Comparison of ENCODE assay signal across 1 cellular context in the genomic region with DNA sequence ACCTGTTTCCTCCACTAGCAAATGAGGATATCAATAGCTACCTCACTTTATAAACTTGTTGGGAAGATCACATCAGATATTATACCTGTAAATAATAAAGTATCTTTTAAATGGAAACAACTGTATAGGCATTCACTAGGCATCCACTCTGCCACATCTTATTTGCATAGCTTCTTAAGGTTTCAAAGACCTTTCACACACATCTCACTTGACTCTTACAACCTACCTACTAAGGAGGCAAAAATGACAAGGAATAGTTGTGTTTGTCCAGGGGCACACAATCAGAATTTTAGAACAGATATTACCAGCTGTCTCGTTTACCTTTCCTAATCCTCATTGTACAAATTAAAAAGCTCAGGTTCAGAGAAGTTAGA.
TF ChIP-seq lines count a peak whose summit lies in the region.

No MANE protein-coding gene starts in this region.

TF ChIP-seq in K562, 482 proteins besides CTCF, POLR2A, EP300 and RAD21 (continued from another document):
- TF ChIP-seq, protein P1, sequence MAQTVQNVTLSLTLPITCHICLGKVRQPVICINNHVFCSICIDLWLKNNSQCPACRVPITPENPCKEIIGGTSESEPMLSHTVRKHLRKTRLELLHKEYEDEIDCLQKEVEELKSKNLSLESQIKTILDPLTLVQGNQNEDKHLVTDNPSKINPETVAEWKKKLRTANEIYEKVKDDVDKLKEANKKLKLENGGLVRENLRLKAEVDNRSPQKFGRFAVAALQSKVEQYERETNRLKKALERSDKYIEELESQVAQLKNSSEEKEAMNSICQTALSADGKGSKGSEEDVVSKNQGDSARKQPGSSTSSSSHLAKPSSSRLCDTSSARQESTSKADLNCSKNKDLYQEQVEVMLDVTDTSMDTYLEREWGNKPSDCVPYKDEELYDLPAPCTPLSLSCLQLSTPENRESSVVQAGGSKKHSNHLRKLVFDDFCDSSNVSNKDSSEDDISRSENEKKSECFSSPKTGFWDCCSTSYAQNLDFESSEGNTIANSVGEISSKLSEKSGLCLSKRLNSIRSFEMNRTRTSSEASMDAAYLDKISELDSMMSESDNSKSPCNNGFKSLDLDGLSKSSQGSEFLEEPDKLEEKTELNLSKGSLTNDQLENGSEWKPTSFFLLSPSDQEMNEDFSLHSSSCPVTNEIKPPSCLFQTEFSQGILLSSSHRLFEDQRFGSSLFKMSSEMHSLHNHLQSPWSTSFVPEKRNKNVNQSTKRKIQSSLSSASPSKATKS (CRISPR knock-in tag; IDR thresholded peaks at IDR 0.05), result no peak
- TF ChIP-seq PRPF4 (IDR thresholded peaks at IDR 0.05; ENCODE audit: insufficient read depth, low read depth, low read length, poor library complexity, severe bottlenecking) (no peak), TRIM24 (IDR thresholded peaks at IDR 0.05) (no peak)
- TF ChIP-seq, protein P2, sequence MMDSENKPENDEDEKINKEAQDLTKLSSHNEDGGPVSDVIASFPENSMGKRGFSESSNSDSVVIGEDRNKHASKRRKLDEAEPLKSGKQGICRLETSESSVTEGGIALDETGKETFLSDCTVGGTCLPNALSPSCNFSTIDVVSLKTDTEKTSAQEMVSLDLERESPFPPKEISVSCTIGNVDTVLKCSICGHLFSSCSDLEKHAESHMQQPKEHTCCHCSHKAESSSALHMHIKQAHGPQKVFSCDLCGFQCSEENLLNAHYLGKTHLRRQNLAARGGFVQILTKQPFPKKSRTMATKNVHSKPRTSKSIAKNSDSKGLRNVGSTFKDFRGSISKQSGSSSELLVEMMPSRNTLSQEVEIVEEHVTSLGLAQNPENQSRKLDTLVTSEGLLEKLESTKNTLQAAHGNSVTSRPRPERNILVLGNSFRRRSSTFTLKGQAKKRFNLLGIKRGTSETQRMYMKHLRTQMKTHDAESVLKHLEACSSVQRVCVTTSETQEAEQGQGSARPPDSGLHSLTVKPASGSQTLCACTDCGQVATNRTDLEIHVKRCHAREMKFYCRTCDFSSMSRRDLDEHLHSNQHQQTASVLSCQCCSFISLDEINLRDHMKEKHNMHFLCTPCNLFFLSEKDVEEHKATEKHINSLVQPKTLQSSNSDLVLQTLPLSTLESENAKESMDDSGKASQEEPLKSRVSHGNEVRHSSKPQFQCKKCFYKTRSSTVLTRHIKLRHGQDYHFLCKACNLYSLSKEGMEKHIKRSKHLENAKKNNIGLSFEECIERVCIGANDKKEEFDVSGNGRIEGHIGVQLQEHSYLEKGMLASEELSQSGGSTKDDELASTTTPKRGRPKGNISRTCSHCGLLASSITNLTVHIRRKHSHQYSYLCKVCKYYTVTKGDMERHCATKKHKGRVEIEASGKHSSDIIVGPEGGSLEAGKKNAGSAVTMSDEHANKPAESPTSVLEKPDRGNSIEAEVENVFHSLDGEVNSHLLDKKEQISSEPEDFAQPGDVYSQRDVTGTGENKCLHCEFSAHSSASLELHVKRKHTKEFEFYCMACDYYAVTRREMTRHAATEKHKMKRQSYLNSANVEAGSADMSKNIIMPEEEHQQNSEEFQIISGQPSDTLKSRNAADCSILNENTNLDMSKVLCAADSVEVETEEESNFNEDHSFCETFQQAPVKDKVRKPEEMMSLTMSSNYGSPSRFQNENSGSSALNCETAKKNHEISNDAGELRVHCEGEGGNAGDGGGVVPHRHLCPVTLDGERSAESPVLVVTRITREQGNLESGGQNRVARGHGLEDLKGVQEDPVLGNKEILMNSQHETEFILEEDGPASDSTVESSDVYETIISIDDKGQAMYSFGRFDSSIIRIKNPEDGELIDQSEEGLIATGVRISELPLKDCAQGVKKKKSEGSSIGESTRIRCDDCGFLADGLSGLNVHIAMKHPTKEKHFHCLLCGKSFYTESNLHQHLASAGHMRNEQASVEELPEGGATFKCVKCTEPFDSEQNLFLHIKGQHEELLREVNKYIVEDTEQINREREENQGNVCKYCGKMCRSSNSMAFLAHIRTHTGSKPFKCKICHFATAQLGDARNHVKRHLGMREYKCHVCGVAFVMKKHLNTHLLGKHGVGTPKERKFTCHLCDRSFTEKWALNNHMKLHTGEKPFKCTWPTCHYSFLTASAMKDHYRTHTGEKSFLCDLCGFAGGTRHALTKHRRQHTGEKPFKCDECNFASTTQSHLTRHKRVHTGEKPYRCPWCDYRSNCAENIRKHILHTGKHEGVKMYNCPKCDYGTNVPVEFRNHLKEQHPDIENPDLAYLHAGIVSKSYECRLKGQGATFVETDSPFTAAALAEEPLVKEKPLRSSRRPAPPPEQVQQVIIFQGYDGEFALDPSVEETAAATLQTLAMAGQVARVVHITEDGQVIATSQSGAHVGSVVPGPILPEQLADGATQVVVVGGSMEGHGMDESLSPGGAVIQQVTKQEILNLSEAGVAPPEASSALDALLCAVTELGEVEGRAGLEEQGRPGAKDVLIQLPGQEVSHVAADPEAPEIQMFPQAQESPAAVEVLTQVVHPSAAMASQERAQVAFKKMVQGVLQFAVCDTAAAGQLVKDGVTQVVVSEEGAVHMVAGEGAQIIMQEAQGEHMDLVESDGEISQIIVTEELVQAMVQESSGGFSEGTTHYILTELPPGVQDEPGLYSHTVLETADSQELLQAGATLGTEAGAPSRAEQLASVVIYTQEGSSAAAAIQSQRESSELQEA (IDR thresholded peaks at IDR 0.05; ENCODE audit: low read depth), result no peak
TF ChIP-seq in K562: peak in this region for 0.
